8 cellular contexts compared by ENCODE assay signal in the genomic region with DNA sequence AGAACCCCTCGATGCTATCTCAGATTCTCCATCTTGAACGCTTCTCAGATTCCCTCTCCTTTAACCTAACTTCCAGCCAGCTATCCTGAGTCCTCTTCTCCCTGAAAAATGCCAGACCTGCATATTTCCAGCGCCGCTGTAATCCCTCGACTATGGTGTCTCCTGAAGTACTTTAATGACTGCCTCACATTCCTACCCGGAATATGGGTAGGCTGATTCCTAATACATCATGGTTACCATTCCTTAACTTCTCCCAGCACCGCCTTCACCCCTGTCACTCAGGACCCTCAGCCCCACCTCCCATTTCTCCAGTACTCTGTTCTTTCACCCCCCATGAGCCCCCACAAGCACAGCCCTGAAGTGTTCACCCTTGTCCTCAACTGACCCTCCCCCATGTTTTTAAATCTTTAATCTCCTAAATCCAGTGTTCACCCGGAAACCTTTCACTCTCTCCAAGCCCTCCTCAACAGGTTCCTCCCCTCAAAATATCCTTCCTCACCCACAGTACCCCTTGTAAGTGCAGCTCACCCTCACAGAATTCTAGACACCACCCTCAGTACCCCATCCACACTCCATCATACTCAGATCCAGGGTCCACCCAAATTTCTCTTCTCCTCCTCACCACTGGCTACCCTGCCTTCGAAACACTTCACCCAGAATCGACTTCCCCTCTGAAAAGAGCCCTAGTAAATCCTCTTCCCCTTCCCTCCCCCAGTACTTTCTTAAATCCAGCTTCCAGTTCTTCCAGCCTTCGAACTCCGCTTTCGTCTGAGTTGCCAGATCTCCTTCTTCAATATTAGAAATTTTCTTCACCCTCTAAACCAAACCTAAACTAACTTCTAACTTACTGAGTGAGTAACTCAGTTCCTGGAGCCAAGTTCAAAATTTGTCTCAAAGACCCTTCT. TPM values are rescaled to one million over a fixed set of nuclear protein-coding genes. Genes with fewer than 3 reads are reported as not detected.
DNase-seq lines count a peak whose midpoint lies in the region; ATAC-seq and TF ChIP-seq lines count a peak whose summit lies in the region.

No MANE protein-coding gene starts in this region.

- H3K27me3 ChIP-seq in left ventricle myocardium inferior (ENCODE audit: low read depth) (no peaks in the 10 kb centered on the region), gastrocnemius medialis (no peaks in the 10 kb centered on the region)

- no peaks in the 10 kb centered on the region for H3K9me3 Mint-ChIP-seq in activated naive CD4-positive, alpha-beta T cell treated with anti-CD3 and anti-CD28 coated beads, Interleukin-2, amount 50 U/mL, for 24 hours
- no peaks in the 10 kb centered on the region for H3K9me3 Mint-ChIP-seq in activated CD4-positive, alpha-beta memory T cell treated with anti-CD3 and anti-CD28 coated beads, Interleukin-2, amount 10 ng/mL, durations not matched to agents 7 days and 5 days

- H3K36me3 Mint-ChIP-seq in activated naive CD4-positive, alpha-beta T cell treated with anti-CD3 and anti-CD28 coated beads, Interleukin-2, amount 50 U/mL, for 24 hours = peaks cover 4% of the 10 kb centered on the region
- peaks cover 24% of the 10 kb centered on the region for H3K36me3 Mint-ChIP-seq in activated CD4-positive, alpha-beta memory T cell treated with anti-CD3 and anti-CD28 coated beads, Interleukin-2, amount 10 ng/mL, durations not matched to agents 7 days and 5 days (ENCODE audit: low read depth)

- H3K27me3 Mint-ChIP-seq in activated naive CD4-positive, alpha-beta T cell treated with anti-CD3 and anti-CD28 coated beads, Interleukin-2, amount 50 U/mL, for 24 hours = no peaks in the 10 kb centered on the region
- no peaks in the 10 kb centered on the region for H3K27me3 Mint-ChIP-seq in activated CD4-positive, alpha-beta memory T cell treated with anti-CD3 and anti-CD28 coated beads, Interleukin-2, amount 10 ng/mL, durations not matched to agents 7 days and 5 days

- H3K27ac ChIP-seq in left ventricle myocardium inferior (replicated peaks) (peak overlapping the region; percentile 98), gastrocnemius medialis (peak overlapping the region; percentile 88 to 98 (median 96))

- H3K4me3 ChIP-seq in left ventricle myocardium inferior (peak overlapping the region; percentile 87), gastrocnemius medialis (peak overlapping the region; percentile 83 to 94 (median 88))

- H3K9me3 ChIP-seq in left ventricle myocardium inferior (replicated peaks) (no peaks in the 10 kb centered on the region), gastrocnemius medialis (no peaks in the 10 kb centered on the region)

- POLR2A ChIA-PET in activated CD4-positive, alpha-beta memory T cell treated with anti-CD3 and anti-CD28 coated beads, Interleukin-2, amount 10 ng/mL, durations not matched to agents 7 days and 5 days (lab: Charles Lee) = interaction anchor here (1.0 to 2.3 kb wide), 4 partner anchors 10 to 215 kb away, joined by 3 to 17 read pairs (median 4); partner anchors contain the start of gene CZIB

- ATAC-seq in gastrocnemius medialis (peak; percentile 23 to 36), GM21529 (IDR thresholded peaks at IDR 0.05; ENCODE audit: unreplicated experiment) (no peak), GM21526 (IDR thresholded peaks at IDR 0.05; ENCODE audit: low FRiP score, unreplicated experiment) (no peak)

- peaks cover 17% of the 10 kb centered on the region for H3K36me3 ChIP-seq in left ventricle myocardium inferior
- peaks cover 0 to 6% of the 10 kb centered on the region in 2 donors for H3K36me3 ChIP-seq in gastrocnemius medialis

- H3K4me3 Mint-ChIP-seq in activated naive CD4-positive, alpha-beta T cell treated with anti-CD3 and anti-CD28 coated beads, Interleukin-2, amount 50 U/mL, for 24 hours = peak overlapping the region; percentile 98
- H3K4me3 Mint-ChIP-seq in activated CD4-positive, alpha-beta memory T cell treated with anti-CD3 and anti-CD28 coated beads, Interleukin-2, amount 10 ng/mL, durations not matched to agents 7 days and 5 days = peak overlapping the region; percentile 98

- H3K4me1 ChIP-seq in left ventricle myocardium inferior = peaks cover 61% of the 10 kb centered on the region
- peaks cover 27 to 30% of the 10 kb centered on the region in 2 donors for H3K4me1 ChIP-seq in gastrocnemius medialis

- no peak for DNase-seq in activated naive CD4-positive, alpha-beta T cell treated with anti-CD3 and anti-CD28 coated beads, Interleukin-2, amount 50 U/mL, for 16 hours
- DNase-seq in activated CD4-positive, alpha-beta memory T cell treated with anti-CD3 and anti-CD28 coated beads, Interleukin-2, amount 10 ng/mL, durations not matched to agents 7 days and 5 days = no peak
- DNase-seq in left ventricle myocardium inferior (no peak), gastrocnemius medialis (no peak), NCI-H510A (lab: John Stamatoyannopoulos, UW) (no peak)

- CTCF ChIA-PET in activated CD4-positive, alpha-beta memory T cell treated with anti-CD3 and anti-CD28 coated beads, Interleukin-2, amount 10 ng/mL, durations not matched to agents 7 days and 5 days (lab: Charles Lee) = no interaction called here

- intact Hi-C loops in left ventricle myocardium inferior (cut with micrococcal nuclease) = no loop called here
- intact Hi-C loops in gastrocnemius medialis (cut with DNase I; ENCODE audit: low total_unique reads) = loop anchor here (2.0 to 5.0 kb wide), 2 partner anchors 41 to 750 kb away; partner anchors contain the start of genes IFT25, LRRC42 and MAGOH

- TF ChIP-seq CTCF in left ventricle myocardium inferior (IDR thresholded peaks at IDR 0.05; ENCODE audit: borderline replicate concordance) (no peak), gastrocnemius medialis (IDR thresholded peaks at IDR 0.05 in 4 of 5, conservative IDR thresholded peaks at IDR 0.05 in 1 of 5) (no peak)

- H3K27ac Mint-ChIP-seq in activated naive CD4-positive, alpha-beta T cell treated with anti-CD3 and anti-CD28 coated beads, Interleukin-2, amount 50 U/mL, for 24 hours = peak overlapping the region; percentile 94
- H3K27ac Mint-ChIP-seq in activated CD4-positive, alpha-beta memory T cell treated with anti-CD3 and anti-CD28 coated beads, Interleukin-2, amount 10 ng/mL, durations not matched to agents 7 days and 5 days = peak overlapping the region; percentile 97

- in situ Hi-C loops in gastrocnemius medialis (cut with MboI; ENCODE audit: low sequenced_read_pairs in 4 of 4) = loop anchor here in 3 of 4 donors (25.0 kb wide), 2 partner anchors 285 to 485 kb away; partner anchors contain the start of gene ECHDC2 (in 2 of the 3)

- TF ChIP-seq POLR2A in gastrocnemius medialis (IDR thresholded peaks at IDR 0.05) = no peak

- H3K4me1 Mint-ChIP-seq in activated naive CD4-positive, alpha-beta T cell treated with anti-CD3 and anti-CD28 coated beads, Interleukin-2, amount 50 U/mL, for 24 hours = peaks cover 36% of the 10 kb centered on the region
- H3K4me1 Mint-ChIP-seq in activated CD4-positive, alpha-beta memory T cell treated with anti-CD3 and anti-CD28 coated beads, Interleukin-2, amount 10 ng/mL, durations not matched to agents 7 days and 5 days = peaks cover 26% of the 10 kb centered on the region

RNA-seq across cellular contexts. Expression of gene CPT2, which starts 0.9 kb away (rescaled TPM):
- total RNA-seq in activated CD4-positive, alpha-beta memory T cell treated with anti-CD3 and anti-CD28 coated beads, Interleukin-2, amount 10 ng/mL, durations not matched to agents 7 days and 5 days = 10 to 100 TPM; 13.9 to 14.9 TPM
- 31.7 TPM for total RNA-seq in left ventricle myocardium inferior
- 10 to 100 TPM; 13.3 to 30.6 (median 26.6) TPM for total RNA-seq in gastrocnemius medialis

RNA-seq across cellular contexts. Expression of gene CZIB, which starts 22.9 kb away (rescaled TPM):
- 10 to 100 TPM; 38.2 to 41.3 TPM for total RNA-seq in activated CD4-positive, alpha-beta memory T cell treated with anti-CD3 and anti-CD28 coated beads, Interleukin-2, amount 10 ng/mL, durations not matched to agents 7 days and 5 days
- total RNA-seq in left ventricle myocardium inferior (61.1 TPM), gastrocnemius medialis (10 to 100 TPM; 38.3 to 51.4 (median 44.9) TPM)

RNA-seq across cellular contexts. Expression of gene MAGOH, which starts 40.8 kb away (rescaled TPM):
- total RNA-seq in activated CD4-positive, alpha-beta memory T cell treated with anti-CD3 and anti-CD28 coated beads, Interleukin-2, amount 10 ng/mL, durations not matched to agents 7 days and 5 days = 10 to 100 TPM; 65.3 to 65.9 TPM
- 29.5 TPM for total RNA-seq in left ventricle myocardium inferior
- total RNA-seq in gastrocnemius medialis = 10 to 100 TPM; 12.9 to 34.3 (median 19.8) TPM

RNA-seq across cellular contexts. Expression of gene SLC1A7, which starts 55.1 kb away (rescaled TPM):
- total RNA-seq in activated CD4-positive, alpha-beta memory T cell treated with anti-CD3 and anti-CD28 coated beads, Interleukin-2, amount 10 ng/mL, durations not matched to agents 7 days and 5 days = not detected
- total RNA-seq in left ventricle myocardium inferior (0.44 TPM), gastrocnemius medialis (1 to 10 TPM in 1 of 4 donors, under 1 TPM in 2, not detected in 1; 0.24 to 1.1 (median 0.25) TPM)

Comparison
In these comparisons a context has a peak if more than half of its experiments do, and no peak if none do; other contexts are left out.
1. ATAC-seq: peak in gastrocnemius medialis (2 of 2); none in GM21529 (single experiment) and GM21526 (single experiment).